1 cellular context compared by ENCODE assay signal in genomic region chr1:6506210-6507036, GRCh38.
TF ChIP-seq lines count a peak whose summit lies in the region.

No MANE protein-coding gene starts in this region.

TF ChIP-seq in K562, 482 proteins besides CTCF, POLR2A, EP300 and RAD21:
- TF ChIP-seq HCFC1 (IDR thresholded peaks at IDR 0.05; ENCODE audit: low read depth, low read length): no peak
- TF ChIP-seq FIP1L1 (IDR thresholded peaks at IDR 0.05; ENCODE audit: low read depth, low read length, poor library complexity, severe bottlenecking): peak; percentile 34
- TF ChIP-seq ZNF717 (CRISPR knock-in tag; IDR thresholded peaks at IDR 0.05): no peak
- no peak for TF ChIP-seq STAT6 (CRISPR knock-in tag; IDR thresholded peaks at IDR 0.05)
